1 cellular context compared by ENCODE assay signal in the genomic region with DNA sequence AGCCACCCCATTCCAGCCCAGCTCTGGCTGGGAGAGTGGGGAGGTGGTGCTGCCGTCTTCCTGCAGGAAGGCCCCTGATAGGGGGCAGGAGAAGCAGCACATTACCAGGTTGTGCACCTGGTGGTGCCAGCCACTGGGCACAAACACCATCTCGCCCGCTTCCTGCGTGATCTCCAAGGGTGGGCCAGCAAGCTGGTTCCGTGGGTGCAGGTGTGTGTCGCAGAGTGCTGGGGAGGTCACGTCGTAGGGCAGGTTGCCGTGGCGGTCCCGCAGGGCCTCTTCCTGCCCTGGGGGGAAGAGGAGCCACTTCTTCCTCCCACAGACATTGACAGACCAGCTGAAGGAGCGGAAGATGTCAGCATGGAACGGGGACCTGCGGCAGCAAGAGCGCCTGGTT.
TF ChIP-seq lines count a peak whose summit lies in the region.

No MANE protein-coding gene starts in this region.

TF ChIP-seq in GM12878, 131 proteins besides CTCF, POLR2A, EP300 and RAD21:
- TF ChIP-seq BHLHE40 (IDR thresholded peaks at IDR 0.05; ENCODE audit: borderline replicate concordance in 1 of 2, low read depth in 2 of 2, low read length in 1 of 2) (no peak), JUND (IDR thresholded peaks at IDR 0.05; ENCODE audit: low read depth, low read length) (no peak), GATAD2B (conservative IDR thresholded peaks at IDR 0.05; ENCODE audit: low read depth) (no peak)
- TF ChIP-seq, protein P1, sequence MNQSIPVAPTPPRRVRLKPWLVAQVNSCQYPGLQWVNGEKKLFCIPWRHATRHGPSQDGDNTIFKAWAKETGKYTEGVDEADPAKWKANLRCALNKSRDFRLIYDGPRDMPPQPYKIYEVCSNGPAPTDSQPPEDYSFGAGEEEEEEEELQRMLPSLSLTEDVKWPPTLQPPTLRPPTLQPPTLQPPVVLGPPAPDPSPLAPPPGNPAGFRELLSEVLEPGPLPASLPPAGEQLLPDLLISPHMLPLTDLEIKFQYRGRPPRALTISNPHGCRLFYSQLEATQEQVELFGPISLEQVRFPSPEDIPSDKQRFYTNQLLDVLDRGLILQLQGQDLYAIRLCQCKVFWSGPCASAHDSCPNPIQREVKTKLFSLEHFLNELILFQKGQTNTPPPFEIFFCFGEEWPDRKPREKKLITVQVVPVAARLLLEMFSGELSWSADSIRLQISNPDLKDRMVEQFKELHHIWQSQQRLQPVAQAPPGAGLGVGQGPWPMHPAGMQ (IDR thresholded peaks at IDR 0.05; ENCODE audit: borderline replicate concordance): no peak
- TF ChIP-seq, protein P2, sequence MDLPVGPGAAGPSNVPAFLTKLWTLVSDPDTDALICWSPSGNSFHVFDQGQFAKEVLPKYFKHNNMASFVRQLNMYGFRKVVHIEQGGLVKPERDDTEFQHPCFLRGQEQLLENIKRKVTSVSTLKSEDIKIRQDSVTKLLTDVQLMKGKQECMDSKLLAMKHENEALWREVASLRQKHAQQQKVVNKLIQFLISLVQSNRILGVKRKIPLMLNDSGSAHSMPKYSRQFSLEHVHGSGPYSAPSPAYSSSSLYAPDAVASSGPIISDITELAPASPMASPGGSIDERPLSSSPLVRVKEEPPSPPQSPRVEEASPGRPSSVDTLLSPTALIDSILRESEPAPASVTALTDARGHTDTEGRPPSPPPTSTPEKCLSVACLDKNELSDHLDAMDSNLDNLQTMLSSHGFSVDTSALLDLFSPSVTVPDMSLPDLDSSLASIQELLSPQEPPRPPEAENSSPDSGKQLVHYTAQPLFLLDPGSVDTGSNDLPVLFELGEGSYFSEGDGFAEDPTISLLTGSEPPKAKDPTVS (IDR thresholded peaks at IDR 0.05; ENCODE audit: low read depth, low read length): no peak
- TF ChIP-seq, protein P3, sequence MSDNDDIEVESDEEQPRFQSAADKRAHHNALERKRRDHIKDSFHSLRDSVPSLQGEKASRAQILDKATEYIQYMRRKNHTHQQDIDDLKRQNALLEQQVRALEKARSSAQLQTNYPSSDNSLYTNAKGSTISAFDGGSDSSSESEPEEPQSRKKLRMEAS (IDR thresholded peaks at IDR 0.05; ENCODE audit: low read depth, low read length): no peak
- TF ChIP-seq, protein P4, sequence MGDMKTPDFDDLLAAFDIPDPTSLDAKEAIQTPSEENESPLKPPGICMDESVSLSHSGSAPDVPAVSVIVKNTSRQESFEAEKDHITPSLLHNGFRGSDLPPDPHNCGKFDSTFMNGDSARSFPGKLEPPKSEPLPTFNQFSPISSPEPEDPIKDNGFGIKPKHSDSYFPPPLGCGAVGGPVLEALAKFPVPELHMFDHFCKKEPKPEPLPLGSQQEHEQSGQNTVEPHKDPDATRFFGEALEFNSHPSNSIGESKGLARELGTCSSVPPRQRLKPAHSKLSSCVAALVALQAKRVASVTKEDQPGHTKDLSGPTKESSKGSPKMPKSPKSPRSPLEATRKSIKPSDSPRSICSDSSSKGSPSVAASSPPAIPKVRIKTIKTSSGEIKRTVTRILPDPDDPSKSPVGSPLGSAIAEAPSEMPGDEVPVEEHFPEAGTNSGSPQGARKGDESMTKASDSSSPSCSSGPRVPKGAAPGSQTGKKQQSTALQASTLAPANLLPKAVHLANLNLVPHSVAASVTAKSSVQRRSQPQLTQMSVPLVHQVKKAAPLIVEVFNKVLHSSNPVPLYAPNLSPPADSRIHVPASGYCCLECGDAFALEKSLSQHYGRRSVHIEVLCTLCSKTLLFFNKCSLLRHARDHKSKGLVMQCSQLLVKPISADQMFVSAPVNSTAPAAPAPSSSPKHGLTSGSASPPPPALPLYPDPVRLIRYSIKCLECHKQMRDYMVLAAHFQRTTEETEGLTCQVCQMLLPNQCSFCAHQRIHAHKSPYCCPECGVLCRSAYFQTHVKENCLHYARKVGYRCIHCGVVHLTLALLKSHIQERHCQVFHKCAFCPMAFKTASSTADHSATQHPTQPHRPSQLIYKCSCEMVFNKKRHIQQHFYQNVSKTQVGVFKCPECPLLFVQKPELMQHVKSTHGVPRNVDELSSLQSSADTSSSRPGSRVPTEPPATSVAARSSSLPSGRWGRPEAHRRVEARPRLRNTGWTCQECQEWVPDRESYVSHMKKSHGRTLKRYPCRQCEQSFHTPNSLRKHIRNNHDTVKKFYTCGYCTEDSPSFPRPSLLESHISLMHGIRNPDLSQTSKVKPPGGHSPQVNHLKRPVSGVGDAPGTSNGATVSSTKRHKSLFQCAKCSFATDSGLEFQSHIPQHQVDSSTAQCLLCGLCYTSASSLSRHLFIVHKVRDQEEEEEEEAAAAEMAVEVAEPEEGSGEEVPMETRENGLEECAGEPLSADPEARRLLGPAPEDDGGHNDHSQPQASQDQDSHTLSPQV (IDR thresholded peaks at IDR 0.05): no peak
